Comparison of ENCODE assay signal across 8 cellular contexts in genomic region chr2:99336780-99337163, GRCh38. TPM values are rescaled to one million over a fixed set of nuclear protein-coding genes. Genes with fewer than 3 reads are reported as not detected.
DNase-seq lines count a peak whose midpoint lies in the region; ATAC-seq and TF ChIP-seq lines count a peak whose summit lies in the region.

No MANE protein-coding gene starts in this region.

- TF ChIP-seq POLR2A in sigmoid colon (IDR thresholded peaks at IDR 0.05), result no peak

- H3K9me3 Mint-ChIP-seq in Caco-2 (ENCODE audit: unreplicated experiment), result no peaks in the 10 kb centered on the region
- H3K9me3 Mint-ChIP-seq in osteocyte (ENCODE audit: unreplicated experiment), result no peaks in the 10 kb centered on the region

- POLR2A ChIA-PET in Caco-2 (lab: Charles Lee), result interaction anchor here (0.7 to 2.1 kb wide), 8 partner anchors 37 to 267 kb away, joined by 3 to 13 read pairs (median 4); partner anchors contain the start of genes LIPT1 and TSGA10

- H3K36me3 ChIP-seq in Caco-2 (ENCODE audit: control insufficient read depth, insufficient read depth, low read length) (no peaks in the 10 kb centered on the region; the same call in 1 of the 2 replicates), sigmoid colon (peaks cover 0 to 12% (median 8%) of the 10 kb centered on the region in 4 donors)

- no peak overlapping the region for H3K27ac Mint-ChIP-seq in Caco-2 (ENCODE audit: unreplicated experiment)
- H3K27ac Mint-ChIP-seq in osteocyte (ENCODE audit: unreplicated experiment), result no peak overlapping the region

- H3K27me3 Mint-ChIP-seq in Caco-2 (ENCODE audit: insufficient read depth, unreplicated experiment), result no peaks in the 10 kb centered on the region
- no peaks in the 10 kb centered on the region for H3K27me3 Mint-ChIP-seq in osteocyte (ENCODE audit: unreplicated experiment)

- H3K27ac ChIP-seq in HL-60 (replicated peaks) (peak overlapping the region; percentile 83), sigmoid colon (peak overlapping the region; percentile 90 to 95 (median 94))

- CTCF ChIA-PET in Caco-2 (lab: Charles Lee), result interaction anchor here (1.4 to 1.5 kb wide), 2 partner anchors 29 to 67 kb away, joined by 7 to 10 read pairs; no protein-coding TSS in a partner anchor

- H3K36me3 Mint-ChIP-seq in Caco-2 (ENCODE audit: insufficient read depth, unreplicated experiment) (peaks cover 14% of the 10 kb centered on the region), osteocyte (ENCODE audit: unreplicated experiment) (peaks cover 14% of the 10 kb centered on the region)

- 0% methylated on average over 13 of the region's 13 CpGs for WGBS in sigmoid colon, 2 donors

- DNase-seq in Caco-2, result no peak
- DNase-seq in HL-60 (ENCODE audit: low read depth in 1 of 2, low spot score in 1 of 2), result no peak
- no peak for DNase-seq in epithelial cell of esophagus (ENCODE audit: low read depth)
- no peak for DNase-seq in sigmoid colon
- DNase-seq in osteocyte (ENCODE audit: extremely low spot score, unreplicated experiment), result no peak
- DNase-seq in inferior parietal cortex (ENCODE audit: extremely low spot score), result no peak
- DNase-seq in Ammon's horn (ENCODE audit: low spot score), result no peak

- H3K27me3 ChIP-seq in Caco-2 (replicated peaks; ENCODE audit: control insufficient read depth, insufficient read depth, low read length) (no peaks in the 10 kb centered on the region), HL-60 (ENCODE audit: insufficient read depth, poor library complexity, severe bottlenecking) (no peaks in the 10 kb centered on the region), sigmoid colon (no peaks in the 10 kb centered on the region)

- no TSS peak for BruUV-seq in Caco-2 (replicated peaks; lab: Mats Ljungman, UMichigan)

- intact Hi-C loops in Caco-2 (cut with micrococcal nuclease; ENCODE audit: unreplicated experiment), result loop anchor here (1.0 to 10.0 kb wide), 5 partner anchors 154 to 252 kb away; partner anchors contain the start of genes C2orf15, MITD1, MRPL30 and REV1
- intact Hi-C loops in sigmoid colon (cut with DNase I), result loop anchor here (2.0 to 10.0 kb wide), 5 partner anchors 154 to 1918 kb away; partner anchors contain the start of genes CNOT11, LIPT1, MGAT4A and MITD1

- H3K4me1 Mint-ChIP-seq in Caco-2 (ENCODE audit: low read depth, unreplicated experiment) (no peaks in the 10 kb centered on the region), osteocyte (ENCODE audit: unreplicated experiment) (peaks cover 27% of the 10 kb centered on the region)

- H3K4me3 Mint-ChIP-seq in Caco-2 (ENCODE audit: unreplicated experiment), result no peak overlapping the region
- no peak overlapping the region for H3K4me3 Mint-ChIP-seq in osteocyte (ENCODE audit: unreplicated experiment)

- no peaks in the 10 kb centered on the region for H3K9me3 ChIP-seq in Caco-2
- no peaks in the 10 kb centered on the region for H3K9me3 ChIP-seq in sigmoid colon

- ATAC-seq in GM19467 (IDR thresholded peaks at IDR 0.05; ENCODE audit: unreplicated experiment), result peak; percentile 5

- H3K4me1 ChIP-seq in Caco-2 (peaks cover 24% of the 10 kb centered on the region), sigmoid colon (peaks cover 0 to 52% (median 45%) of the 10 kb centered on the region in 4 donors)

- H3K4me3 ChIP-seq in Caco-2 (ENCODE audit: low read depth, low read length) (peak overlapping the region; percentile 94), HL-60 (replicated peaks; ENCODE audit: insufficient read depth, low read length) (peak overlapping the region; percentile 95), epithelial cell of esophagus (ENCODE audit: low read length) (peak overlapping the region; percentile 97), sigmoid colon (peak overlapping the region; percentile 73 to 92 (median 88))

- TF ChIP-seq CTCF in Caco-2 (IDR thresholded peaks at IDR 0.05; ENCODE audit: insufficient read depth in 1 of 2, low read depth in 1 of 2, low read length in 1 of 2, severe bottlenecking in 1 of 2, unreplicated experiment in 1 of 2), result no peak
- no peak for TF ChIP-seq CTCF in HL-60 (IDR thresholded peaks at IDR 0.05; ENCODE audit: insufficient read depth, low read length)
- no peak for TF ChIP-seq CTCF in epithelial cell of esophagus (IDR thresholded peaks at IDR 0.05; ENCODE audit: insufficient read depth, low read depth, low read length, missing control alignments)
- peak in 1 of 4 experiments; percentile 26 for TF ChIP-seq CTCF in sigmoid colon (IDR thresholded peaks at IDR 0.05)
- TF ChIP-seq CTCF in osteocyte (IDR thresholded peaks at IDR 0.05), result no peak

- no peak for TF ChIP-seq EP300 in sigmoid colon (IDR thresholded peaks at IDR 0.05)

RNA-seq across cellular contexts. Expression of gene EIF5B, which starts 0.4 kb away (rescaled TPM):
- total RNA-seq in Caco-2 (2022) (71.5 and 79.5 TPM in 2 replicates), sigmoid colon (10 to 100 TPM; 32.7 to 44.3 (median 40.8) TPM), osteocyte (35.5 and 39.8 TPM in 2 replicates)
- polyA plus RNA-seq in sigmoid colon, result 10 to 100 TPM; 15.0 to 23.8 (median 19.2) TPM

RNA-seq across cellular contexts. Expression of gene TXNDC9, which starts 0.6 kb away (rescaled TPM):
- total RNA-seq in Caco-2 (2022) (41.1 and 48.2 TPM in 2 replicates), sigmoid colon (10 to 100 TPM; 26.0 to 41.3 (median 33.8) TPM), osteocyte (27.5 and 29.3 TPM in 2 replicates)
- polyA plus RNA-seq in sigmoid colon, result 10 to 100 TPM; 31.3 to 57.6 (median 33.0) TPM

RNA-seq across cellular contexts. Expression of gene LYG1, which starts 35.8 kb away (rescaled TPM):
- total RNA-seq in Caco-2 (2022) (0.67 and 0.93 TPM in 2 replicates), sigmoid colon (1 to 10 TPM in 1 of 4 donors, under 1 TPM in 1, not detected in 2; 0.71 to 1.2 TPM), osteocyte (1.1 and 1.8 TPM in 2 replicates)
- 1 to 10 TPM in 1 of 3 donors, not detected in 2; 2.0 TPM for polyA plus RNA-seq in sigmoid colon
